In genomic region chr10:108783897-108784296, GRCh38 we compare ENCODE assay signal across 8 cellular contexts.
A peak's percentile ranks its signal among the peaks of the same experiment; 100 is the strongest.
DNase-seq lines count a peak whose midpoint lies in the region; ATAC-seq, FAIRE-seq and TF ChIP-seq lines count a peak whose summit lies in the region.

No MANE protein-coding gene starts in this region.

- H3K9me3 Mint-ChIP-seq in activated T-helper 2 cell treated with anti-CD3 and anti-CD28 coated beads, Interferon-gamma antibody, Interleukin-2, Interleukin-4, amounts not matched to agents 10 μg/mL and 5 μg/mL and 100 μg/mL, durations not matched to agents 14 hours and 24 hours and 36 hours, result peaks cover 13% of the 10 kb centered on the region
- H3K9me3 Mint-ChIP-seq in natural killer cell, result peaks cover 12 to 22% of the 10 kb centered on the region in 2 donors

- H3K4me3 Mint-ChIP-seq in activated T-helper 2 cell treated with anti-CD3 and anti-CD28 coated beads, Interferon-gamma antibody, Interleukin-2, Interleukin-4, amounts not matched to agents 10 μg/mL and 5 μg/mL and 100 μg/mL, durations not matched to agents 14 hours and 24 hours and 36 hours (ENCODE audit: low read depth), result no peak overlapping the region
- H3K4me3 Mint-ChIP-seq in natural killer cell, result no peak overlapping the region

- no peaks in the 10 kb centered on the region for H3K27me3 Mint-ChIP-seq in activated T-helper 2 cell treated with anti-CD3 and anti-CD28 coated beads, Interferon-gamma antibody, Interleukin-2, Interleukin-4, amounts not matched to agents 10 μg/mL and 5 μg/mL and 100 μg/mL, durations not matched to agents 14 hours and 24 hours and 36 hours (ENCODE audit: low read depth)
- H3K27me3 Mint-ChIP-seq in natural killer cell (ENCODE audit: low read depth in 2 of 2), result no peaks in the 10 kb centered on the region

- DNase-seq in D341Med (ENCODE audit: low spot score), result peak; percentile 27
- peak; percentile 29 for DNase-seq in RCC 7860 (ENCODE audit: low spot score)
- peak; percentile 7 for DNase-seq in glomerular endothelial cell (ENCODE audit: extremely low read depth, low read depth, low spot score)
- DNase-seq in NCI-H1417 treated with DMSO at 0.1 percent for 48 hours (lab: John Stamatoyannopoulos, UW), result no peak
- DNase-seq in activated T-helper 2 cell treated with anti-CD3 and anti-CD28 coated beads, Interferon-gamma antibody, Interleukin-2, Interleukin-4, amounts not matched to agents 10 μg/mL and 5 μg/mL and 100 μg/mL, durations not matched to agents 14 hours and 24 hours and 36 hours (ENCODE audit: low spot score), result no peak
- no peak for DNase-seq in natural killer cell

- intact Hi-C loops in activated T-helper 2 cell treated with anti-CD3 and anti-CD28 coated beads, Interferon-gamma antibody, Interleukin-2, Interleukin-4, amounts not matched to agents 10 μg/mL and 5 μg/mL and 100 μg/mL, durations not matched to agents 14 hours and 24 hours and 36 hours (cut with micrococcal nuclease), result no loop called here
- intact Hi-C loops in natural killer cell (cut with micrococcal nuclease), result no loop called here

- no peak for TF ChIP-seq CTCF in natural killer cell (IDR thresholded peaks at IDR 0.05)

- H3K36me3 Mint-ChIP-seq in activated T-helper 2 cell treated with anti-CD3 and anti-CD28 coated beads, Interferon-gamma antibody, Interleukin-2, Interleukin-4, amounts not matched to agents 10 μg/mL and 5 μg/mL and 100 μg/mL, durations not matched to agents 14 hours and 24 hours and 36 hours (ENCODE audit: low read depth), result no peaks in the 10 kb centered on the region
- H3K36me3 Mint-ChIP-seq in natural killer cell, result no peaks in the 10 kb centered on the region

- H3K27ac Mint-ChIP-seq in activated T-helper 2 cell treated with anti-CD3 and anti-CD28 coated beads, Interferon-gamma antibody, Interleukin-2, Interleukin-4, amounts not matched to agents 10 μg/mL and 5 μg/mL and 100 μg/mL, durations not matched to agents 14 hours and 24 hours and 36 hours, result no peak overlapping the region
- H3K27ac Mint-ChIP-seq in natural killer cell, result no peak overlapping the region

- H3K4me1 Mint-ChIP-seq in activated T-helper 2 cell treated with anti-CD3 and anti-CD28 coated beads, Interferon-gamma antibody, Interleukin-2, Interleukin-4, amounts not matched to agents 10 μg/mL and 5 μg/mL and 100 μg/mL, durations not matched to agents 14 hours and 24 hours and 36 hours (ENCODE audit: low read depth), result no peaks in the 10 kb centered on the region
- H3K4me1 Mint-ChIP-seq in natural killer cell, result no peaks in the 10 kb centered on the region

- no peak for FAIRE-seq in RCC 7860 (lab: Jason Lieb, UNC)

- ATAC-seq in GM18867 (IDR thresholded peaks at IDR 0.05; ENCODE audit: unreplicated experiment) (peak; percentile 93), HG03175 (IDR thresholded peaks at IDR 0.05; ENCODE audit: unreplicated experiment) (peak; percentile 81), natural killer cell (no peak)

Comparison
In these comparisons a context has a peak if more than half of its experiments do, and no peak if none do; other contexts are left out.
1. DNase-seq: peak in D341Med (single experiment), RCC 7860 (single experiment) and glomerular endothelial cell (single experiment); none in NCI-H1417 treated with DMSO at 0.1 percent for 48 hours (single experiment), activated T-helper 2 cell treated with anti-CD3 and anti-CD28 coated beads, Interferon-gamma antibody, Interleukin-2, Interleukin-4, amounts not matched to agents 10 μg/mL and 5 μg/mL and 100 μg/mL, durations not matched to agents 14 hours and 24 hours and 36 hours (single experiment) and natural killer cell (single experiment).
2. ATAC-seq: peak in GM18867 (single experiment) and HG03175 (single experiment); none in natural killer cell (0 of 3).